21 cellular contexts compared by ENCODE assay signal in genomic region chr17:70473049-70473448, GRCh38.
"Had no signal": no experiment of that assay in that cellular context is flagged by ENCODE, and none has a peak within 500 bp of the region (broad histone marks: within the 10 kb centered on the region; RNA-seq: fewer than 3 reads in every experiment).

No MANE protein-coding gene starts in this region.

- H3K36me3 Mint-ChIP-seq: IgD-negative memory B cell had no signal

- H3K4me1 ChIP-seq: SJCRH30 had no signal

- H3K27me3 ChIP-seq: SJCRH30 had no signal

- H3K4me1 Mint-ChIP-seq: IgD-negative memory B cell had no signal

- H3K27ac Mint-ChIP-seq: IgD-negative memory B cell had no signal

- H3K9me3 ChIP-seq: SJCRH30 had no signal

- ATAC-seq: K562, SK-N-SH treated with all-trans-retinoic acid at 6 μM for 48 hours had no signal

- H3K36me3 ChIP-seq: SJCRH30 had no signal

- H3K4me3 Mint-ChIP-seq: IgD-negative memory B cell had no signal

- H3K4me3 ChIP-seq: K562, SJCRH30 had no signal

- H3K27ac ChIP-seq: KMS-11, SJCRH30 had no signal

- DNase-seq: Kasumi-1, MM.1S, NCI-H1092 treated with DMSO at 0.1 percent for 48 hours, NCI-H1436, NCI-H187, NCI-H2029, NCI-H2081 treated with DMSO at 0.1 percent for 48 hours, NCI-H2171, NCI-H226, NCI-H446, NCI-H510A, NCI-H524 treated with DMSO at 0.1 percent for 48 hours, NCI-H69, NCI-H774, RPMI8226, SHP77 treated with DMSO at 0.1 percent for 48 hours, SJCRH30 had no signal
